Comparison of ENCODE assay signal across 1 cellular context in the genomic region with DNA sequence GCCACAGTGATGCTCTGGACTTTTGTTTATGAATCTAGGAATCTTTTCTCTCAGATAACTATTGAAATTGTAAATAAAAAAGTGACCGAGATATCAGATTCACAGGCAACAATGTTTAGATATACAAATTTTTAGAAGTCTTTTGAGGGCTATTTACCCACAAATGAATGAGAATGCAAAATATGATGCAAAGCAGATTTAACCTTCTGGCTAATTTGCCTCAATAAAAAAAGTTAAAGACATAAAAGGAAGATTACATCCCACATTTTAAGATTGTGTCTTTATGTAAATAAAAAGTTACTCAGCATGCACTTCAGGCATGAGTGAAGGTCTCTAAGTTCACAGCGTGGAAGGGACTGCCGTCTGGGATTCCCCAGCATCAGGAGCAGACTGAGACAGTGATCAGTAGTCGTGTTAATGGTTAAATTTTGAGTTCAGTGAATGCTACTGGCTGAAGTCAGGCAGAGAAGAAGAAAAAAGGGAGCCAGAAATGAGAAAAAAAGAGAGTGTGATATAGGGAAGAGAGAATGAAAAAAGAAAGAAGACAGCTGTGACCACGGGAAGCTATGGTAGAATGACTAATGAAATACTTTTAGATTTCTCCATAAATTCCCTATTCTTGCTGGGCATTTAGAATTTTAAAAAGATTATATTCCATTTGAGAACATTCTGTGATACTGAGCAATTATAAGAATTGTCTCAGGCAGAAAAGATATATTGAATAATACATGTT.
TF ChIP-seq lines count a peak whose summit lies in the region.

No MANE protein-coding gene starts in this region.

TF ChIP-seq in K562, 482 proteins besides CTCF, POLR2A, EP300 and RAD21 (continued from another document):
- TF ChIP-seq, protein P1, sequence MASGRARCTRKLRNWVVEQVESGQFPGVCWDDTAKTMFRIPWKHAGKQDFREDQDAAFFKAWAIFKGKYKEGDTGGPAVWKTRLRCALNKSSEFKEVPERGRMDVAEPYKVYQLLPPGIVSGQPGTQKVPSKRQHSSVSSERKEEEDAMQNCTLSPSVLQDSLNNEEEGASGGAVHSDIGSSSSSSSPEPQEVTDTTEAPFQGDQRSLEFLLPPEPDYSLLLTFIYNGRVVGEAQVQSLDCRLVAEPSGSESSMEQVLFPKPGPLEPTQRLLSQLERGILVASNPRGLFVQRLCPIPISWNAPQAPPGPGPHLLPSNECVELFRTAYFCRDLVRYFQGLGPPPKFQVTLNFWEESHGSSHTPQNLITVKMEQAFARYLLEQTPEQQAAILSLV (tag; IDR thresholded peaks at IDR 0.05), result no peak
- TF ChIP-seq ATF1 (CRISPR knock-in tag; IDR thresholded peaks at IDR 0.05), result no peak
- TF ChIP-seq ATF1 (tag; IDR thresholded peaks at IDR 0.05), result no peak
- TF ChIP-seq TCF7L2 (IDR thresholded peaks at IDR 0.05; ENCODE audit: low read depth, low read length), result no peak
- TF ChIP-seq ZNF184 (CRISPR knock-in tag; IDR thresholded peaks at IDR 0.05), result no peak
- TF ChIP-seq ZFP36 (IDR thresholded peaks at IDR 0.05; ENCODE audit: low read depth, low read length, partially characterized antibody), result no peak
- no peak for TF ChIP-seq ZNF79 (CRISPR knock-in tag; IDR thresholded peaks at IDR 0.05; ENCODE audit: low read depth)
- TF ChIP-seq CREB1 (IDR thresholded peaks at IDR 0.05), result no peak
- no peak for TF ChIP-seq CREB1 (CRISPR knock-in tag; IDR thresholded peaks at IDR 0.05)
